22 cellular contexts compared by ENCODE assay signal in genomic region chr14:30179381-30180130, GRCh38.
DNase-seq lines count a peak whose midpoint lies in the region; ATAC-seq, FAIRE-seq and TF ChIP-seq lines count a peak whose summit lies in the region.
"Had no signal": no experiment of that assay in that cellular context is flagged by ENCODE, and none has a peak within 500 bp of the region (broad histone marks: within the 10 kb centered on the region; RNA-seq: fewer than 3 reads in every experiment).

No MANE protein-coding gene starts in this region.

- ATAC-seq in sciatic nerve (peak; percentile 48), GM21367 (IDR thresholded peaks at IDR 0.05; ENCODE audit: unreplicated experiment) (no peak)
- ATAC-seq: GM23338, Panc1 had no signal

- H3K4me3 Mint-ChIP-seq in astrocyte (ENCODE audit: unreplicated experiment) = no peak overlapping the region
- H3K4me3 Mint-ChIP-seq: CD4-positive, alpha-beta T cell; GM23338; H9 had no signal

- no peak for FAIRE-seq in astrocyte (lab: Jason Lieb, UNC)
- FAIRE-seq: D721Med, GM18507 had no signal

- no peak for TF ChIP-seq CTCF in astrocyte (IDR thresholded peaks at IDR 0.05; ENCODE audit: insufficient read depth, low read depth, low read length)

- H3K4me3 ChIP-seq in GM23248 = no peak overlapping the region
- no peak overlapping the region for H3K4me3 ChIP-seq in astrocyte (ENCODE audit: insufficient read depth, low read depth, low read length)
- H3K4me3 ChIP-seq: BLaER1 treated with 17β-estradiol and CSF1 and Interleukin-3, amounts not matched to agents 10 nM and 100 nM; GM23338 had no signal

- H4K20me1 ChIP-seq in GM23248 (ENCODE audit: insufficient read depth) (no peaks in the 10 kb centered on the region), astrocyte (ENCODE audit: insufficient read depth, low read length) (no peaks in the 10 kb centered on the region)
- H4K20me1 ChIP-seq: BLaER1 treated with 17β-estradiol and CSF1 and Interleukin-3, amounts not matched to agents 10 nM and 100 nM had no signal

- 0 out of 2 replicates have a peak overlapping the region, but pooled peaks have one; percentile 1 for H2AFZ ChIP-seq in GM23248
- no peak overlapping the region for H2AFZ ChIP-seq in astrocyte (ENCODE audit: low read depth, low read length)
- H2AFZ ChIP-seq: GM23338 had no signal

- no peak overlapping the region for H3K9ac ChIP-seq in GM23248
- H3K9ac ChIP-seq in astrocyte (ENCODE audit: low read length) = no peak overlapping the region
- H3K9ac ChIP-seq: BLaER1 treated with 17β-estradiol and CSF1 and Interleukin-3, amounts not matched to agents 10 nM and 100 nM had no signal

- no peaks in the 10 kb centered on the region for H3K9me3 Mint-ChIP-seq in astrocyte (ENCODE audit: unreplicated experiment)
- H3K9me3 Mint-ChIP-seq: CD4-positive, alpha-beta T cell had no signal

- no peaks in the 10 kb centered on the region for H3K4me1 Mint-ChIP-seq in astrocyte (ENCODE audit: low read depth, unreplicated experiment)
- H3K4me1 Mint-ChIP-seq: GM23338 had no signal

- DNase-seq in GM23248 (no peak), astrocyte (ENCODE audit: low read depth) (peak; percentile 72), fibroblast of peridontal ligament (ENCODE audit: extremely low read depth) (peak; percentile 51), sciatic nerve (ENCODE audit: low spot score) (no peak), NOMO-1 treated with DMSO at 0.1 percent for 48 hours (lab: John Stamatoyannopoulos, UW; ENCODE audit: unreplicated experiment) (no peak), DMS79 treated with DMSO at 0.1 percent for 48 hours (lab: John Stamatoyannopoulos, UW) (no peak)
- DNase-seq: CD4-positive, alpha-beta T cell; H9; KG1; MM.1S; NCI-H1048; NCI-H1417; NCI-H1694; NCI-H2029 treated with DMSO at 0.1 percent for 48 hours; NCI-H510A; SHP77 treated with DMSO at 0.1 percent for 48 hours had no signal

- 64 to 67% methylated on average over 4 of the region's 4 CpGs for WGBS in GM23248 (ENCODE audit: low coverage in 1 of 2, low lambda C conversion rate in 2 of 2, missing lambda C conversion rate in 2 of 2), 2 experiments

- H3F3A ChIP-seq in GM23248 (ENCODE audit: insufficient read depth) = peaks cover 17% of the 10 kb centered on the region

- H3K79me2 ChIP-seq in GM23248 (ENCODE audit: insufficient read depth) = no peaks in the 10 kb centered on the region
- no peaks in the 10 kb centered on the region for H3K79me2 ChIP-seq in astrocyte (ENCODE audit: insufficient read depth, low read length)

- no peak overlapping the region for H3K27ac Mint-ChIP-seq in astrocyte (ENCODE audit: unreplicated experiment)
- H3K27ac Mint-ChIP-seq: CD4-positive, alpha-beta T cell; GM23338; H9 had no signal

- intact Hi-C loops in sciatic nerve (cut with DNase I) = no loop called here

- no peaks in the 10 kb centered on the region for H3K9me2 ChIP-seq in GM23248 (ENCODE audit: insufficient read depth)

- peaks cover under 1% of the 10 kb centered on the region for H3K27me3 Mint-ChIP-seq in astrocyte (ENCODE audit: low read depth, unreplicated experiment)
- H3K27me3 Mint-ChIP-seq: CD4-positive, alpha-beta T cell had no signal

- H3K4me1 ChIP-seq in GM23248 (ENCODE audit: insufficient read depth) (peaks cover 27% of the 10 kb centered on the region), astrocyte (ENCODE audit: insufficient read depth, low read length) (no peaks in the 10 kb centered on the region)
- H3K4me1 ChIP-seq: BLaER1 treated with 17β-estradiol and CSF1 and Interleukin-3, amounts not matched to agents 10 nM and 100 nM had no signal

- H3K36me3 Mint-ChIP-seq in astrocyte (ENCODE audit: low read depth, unreplicated experiment) = no peaks in the 10 kb centered on the region

- H3K9me3 ChIP-seq in GM23248 (ENCODE audit: low read depth) (no peaks in the 10 kb centered on the region), astrocyte (ENCODE audit: insufficient read depth, low read depth, low read length) (no peaks in the 10 kb centered on the region)
- H3K9me3 ChIP-seq: BLaER1 treated with 17β-estradiol and CSF1 and Interleukin-3, amounts not matched to agents 10 nM and 100 nM had no signal

- H3K27me3 ChIP-seq in GM23248 (replicated peaks; ENCODE audit: insufficient read depth) (no peaks in the 10 kb centered on the region), astrocyte (ENCODE audit: insufficient read depth, low read length) (no peaks in the 10 kb centered on the region)
- H3K27me3 ChIP-seq: BLaER1 treated with 17β-estradiol and CSF1 and Interleukin-3, amounts not matched to agents 10 nM and 100 nM had no signal

- no peak overlapping the region for H3K27ac ChIP-seq in GM23248
- no peak overlapping the region for H3K27ac ChIP-seq in astrocyte (ENCODE audit: low read depth, low read length)
- H3K27ac ChIP-seq: BLaER1 treated with 17β-estradiol and CSF1 and Interleukin-3, amounts not matched to agents 10 nM and 100 nM had no signal

- in situ Hi-C loops in GM23248 (cut with MboI) = no loop called here

- H3K36me3 ChIP-seq in GM23248 (ENCODE audit: low read depth) (no peaks in the 10 kb centered on the region), astrocyte (ENCODE audit: insufficient read depth, low read length) (no peaks in the 10 kb centered on the region)
- H3K36me3 ChIP-seq: BLaER1 treated with 17β-estradiol and CSF1 and Interleukin-3, amounts not matched to agents 10 nM and 100 nM had no signal

- no peak overlapping the region for H3K4me2 ChIP-seq in GM23248 (ENCODE audit: unreplicated experiment)
- no peak overlapping the region for H3K4me2 ChIP-seq in astrocyte (ENCODE audit: low read length)
- H3K4me2 ChIP-seq: BLaER1 treated with 17β-estradiol and CSF1 and Interleukin-3, amounts not matched to agents 10 nM and 100 nM; GM23338 had no signal

Comparison
In these comparisons a context has a peak if more than half of its experiments do, and no peak if none do; other contexts are left out.
1. DNase-seq: peak in astrocyte (single experiment) and fibroblast of peridontal ligament (single experiment); none in GM23248 (single experiment), sciatic nerve (single experiment), NOMO-1 treated with DMSO at 0.1 percent for 48 hours (single experiment) and DMS79 treated with DMSO at 0.1 percent for 48 hours (single experiment).